8 cellular contexts compared by ENCODE assay signal in genomic region chr18:21111351-21112139, GRCh38. TPM values are rescaled to one million over a fixed set of nuclear protein-coding genes. Genes with fewer than 3 reads are reported as not detected.
A peak's percentile ranks its signal among the peaks of the same experiment; 100 is the strongest.
DNase-seq lines count a peak whose midpoint lies in the region; ATAC-seq, FAIRE-seq and TF ChIP-seq lines count a peak whose summit lies in the region.

Gene ROCK1, minus strand, starts transcription at chr18:21111813. Its CDS starts 903 bp downstream, at chr18:21110910.

- peak within 1 kb of the TSS; percentile 91 for H2AK5ac ChIP-seq in IMR-90 (ENCODE audit: low read depth, low read length)

- H3K4me3 ChIP-seq in IMR-90 (ENCODE audit: insufficient read depth, low read depth, low read length) (peak within 1 kb of the TSS; percentile 91), OCI-LY7 (ENCODE audit: low read depth, low read length, poor library complexity, severe bottlenecking) (peak within 1 kb of the TSS; percentile 90), endothelial cell of umbilical vein (replicated peaks in 1 of 3; ENCODE audit: insufficient read depth in 1 of 3, low read depth in 1 of 3, low read length in 3 of 3) (peak within 1 kb of the TSS; percentile 73 to 100 (median 99))

- peak within 1 kb of the TSS; percentile 83 for H3K18ac ChIP-seq in IMR-90 (ENCODE audit: low read depth, low read length)

- peak within 1 kb of the TSS; percentile 84 for H2AK9ac ChIP-seq in IMR-90 (replicated peaks; ENCODE audit: low read depth, low read length, poor library complexity)

- H3K36me3 ChIP-seq in IMR-90 (ENCODE audit: control insufficient read depth, insufficient read depth, low read length) = no peaks in the 10 kb centered on the region
- H3K36me3 ChIP-seq in OCI-LY7 (ENCODE audit: insufficient read depth, low read length) = peaks cover 5% of the 10 kb centered on the region; the same call in 1 of the 2 replicates
- no peaks in the 10 kb centered on the region for H3K36me3 ChIP-seq in endothelial cell of umbilical vein (ENCODE audit: control insufficient read depth in 2 of 2, extremely low read depth in 1 of 2, insufficient read depth in 2 of 2, low read length in 2 of 2)

- H3K4ac ChIP-seq in IMR-90 (ENCODE audit: low read depth, low read length) = peak within 1 kb of the TSS; percentile 96

- in situ Hi-C loops in IMR-90 (cut with MboI; ENCODE audit: low sequenced_read_pairs) = loop anchor here (5.0 kb wide), 1 partner anchor 59 kb away; no protein-coding TSS in a partner anchor

- peak within 1 kb of the TSS; percentile 92 for H3K56ac ChIP-seq in IMR-90 (ENCODE audit: extremely low read depth, insufficient read depth, low read length)

- intact Hi-C loops in IMR-90 (cut with micrococcal nuclease) (loop anchor here (1.0 to 5.0 kb wide), 6 partner anchors 44 to 139 kb away; no protein-coding TSS in a partner anchor), OCI-LY7 (cut with micrococcal nuclease; ENCODE audit: unreplicated experiment) (loop anchor here (10.0 kb wide), 2 partner anchors 137 to 493 kb away; partner anchors contain the start of gene ESCO1), endothelial cell of umbilical vein (cut with micrococcal nuclease) (loop anchor here (2.0 kb wide), 3 partner anchors 63 to 489 kb away; partner anchors contain the start of gene ESCO1)

- FAIRE-seq in endothelial cell of umbilical vein (lab: Jason Lieb, UNC) = peak; percentile 78

- BruUV-seq in IMR-90 (replicated peaks; lab: Mats Ljungman, UMichigan) (no TSS peak), OCI-LY7 (replicated peaks; lab: Mats Ljungman, UMichigan) (no TSS peak), endothelial cell of umbilical vein (replicated peaks; lab: Mats Ljungman, UMichigan) (TSS peak; percentile 35)

- peak within 1 kb of the TSS; percentile 79 to 97 for H4K8ac ChIP-seq in IMR-90 (ENCODE audit: low read depth in 2 of 2, low read length in 2 of 2)

- H3K79me2 ChIP-seq in OCI-LY7 (ENCODE audit: insufficient read depth, low read depth, low read length) = peaks cover 49% of the 10 kb centered on the region
- H3K79me2 ChIP-seq in endothelial cell of umbilical vein (ENCODE audit: control insufficient read depth, insufficient read depth, low read length) = peaks cover 49% of the 10 kb centered on the region

- dilution Hi-C loops in IMR-90 (cut with HindIII; ENCODE audit: low sequenced_read_pairs, unreplicated experiment) (no loop called here), endothelial cell of umbilical vein (cut with MboI; ENCODE audit: extremely low pct_ligation_motif_present, low sequenced_read_pairs) (no loop called here)

- H3K23ac ChIP-seq in IMR-90 (ENCODE audit: low read depth, low read length) = peak within 1 kb of the TSS; percentile 77

- peak within 1 kb of the TSS; percentile 67 for H2BK120ac ChIP-seq in IMR-90 (ENCODE audit: low read depth, low read length)

- H2AFZ ChIP-seq in IMR-90 (replicated peaks; ENCODE audit: low read length, poor library complexity) (peak within 1 kb of the TSS; percentile 91), OCI-LY7 (ENCODE audit: low read length) (peak within 1 kb of the TSS; percentile 93), endothelial cell of umbilical vein (ENCODE audit: low read depth, low read length) (peak within 1 kb of the TSS; percentile 100)

- peak within 1 kb of the TSS; percentile 47 for H4K5ac ChIP-seq in IMR-90 (ENCODE audit: low read depth, low read length)

- H3K9me3 ChIP-seq in IMR-90 (ENCODE audit: control insufficient read depth, insufficient read depth, low read length) (no peaks in the 10 kb centered on the region), OCI-LY7 (ENCODE audit: low read length) (no peaks in the 10 kb centered on the region), endothelial cell of umbilical vein (replicated peaks; ENCODE audit: control insufficient read depth, insufficient read depth, low read length) (no peaks in the 10 kb centered on the region)

- POLR2A ChIA-PET in IMR-90 (lab: Charles Lee; ENCODE audit: unreplicated experiment) (interaction anchor here (0.6 to 1.0 kb wide), 4 partner anchors 18 to 118 kb away, joined by 3 to 7 read pairs (median 4); no protein-coding TSS in a partner anchor), OCI-LY7 (lab: Charles Lee) (interaction anchor here (0.6 to 1.8 kb wide), 6 partner anchors 11 to 144 kb away, joined by 3 to 7 read pairs (median 5); no protein-coding TSS in a partner anchor), endothelial cell of umbilical vein (lab: Charles Lee) (no interaction called here)

- H3K4me2 ChIP-seq in IMR-90 (ENCODE audit: low read depth, low read length) (peak within 1 kb of the TSS; percentile 93), OCI-LY7 (ENCODE audit: low read length) (peak within 1 kb of the TSS; percentile 99), endothelial cell of umbilical vein (ENCODE audit: insufficient read depth, low read length) (peak within 1 kb of the TSS; percentile 100)

- WGBS in IMR-90 (ENCODE audit: extremely low coverage in 2 of 2, insufficient read length in 1 of 2), 2 experiments = 1% methylated on average over 26 of the region's 80 CpGs; no CpG with 5 or more reads in 1 of the 2 experiments

- DNase-seq in DMS114 treated with DMSO at 0.1 percent for 48 hours (lab: John Stamatoyannopoulos, UW; ENCODE audit: unreplicated experiment) = peak; percentile 88
- DNase-seq in IMR-90 = peak; percentile 96
- peak; percentile 95 for DNase-seq in OCI-LY7 (ENCODE audit: low spot score)
- peak; percentile 99 for DNase-seq in activated T-cell treated with anti-CD3 and anti-CD28 coated beads for 1 hour (ENCODE audit: low read depth)
- peak; percentile 96 for DNase-seq in endothelial cell of umbilical vein (ENCODE audit: low read depth, low spot score)
- DNase-seq in midbrain (lab: John Stamatoyannopoulos, UW) = peak; percentile 95
- peak; percentile 98 to 99 for DNase-seq in stimulated activated CD8-positive, alpha-beta memory T cell treated with anti-CD3 and anti-CD28 coated beads, Interleukin-15, amount 100 ng/mL, for 48 hours (ENCODE audit: low read depth in 2 of 2)

- ATAC-seq in GM21529 (IDR thresholded peaks at IDR 0.05; ENCODE audit: unreplicated experiment) = peak; percentile 91
- peak; percentile 92 for ATAC-seq in IMR-90 (ENCODE audit: low read depth)

- peaks cover 0 to 16% of the 10 kb centered on the region in 2 experiments; a peak in 3 of 4 replicates for H3K79me1 ChIP-seq in IMR-90 (ENCODE audit: low read depth in 1 of 2, low read length in 2 of 2)

- no peaks in the 10 kb centered on the region for H3K27me3 ChIP-seq in IMR-90 (ENCODE audit: control insufficient read depth, insufficient read depth, low read length)
- H3K27me3 ChIP-seq in endothelial cell of umbilical vein (ENCODE audit: control insufficient read depth in 2 of 2, insufficient read depth in 2 of 2, low read length in 2 of 2) = peaks cover 0 to 3% of the 10 kb centered on the region in 2 experiments

- H3K9me1 ChIP-seq in IMR-90 (ENCODE audit: insufficient read depth, low read length) = peaks cover 4% of the 10 kb centered on the region; the same call in 1 of the 2 replicates
- H3K9me1 ChIP-seq in endothelial cell of umbilical vein (replicated peaks; ENCODE audit: control insufficient read depth, extremely low read depth, insufficient read depth, low read length) = no peaks in the 10 kb centered on the region

- H3K4me1 ChIP-seq in IMR-90 (ENCODE audit: control insufficient read depth, insufficient read depth, low read length) (peaks cover 7% of the 10 kb centered on the region), OCI-LY7 (ENCODE audit: insufficient read depth, low read length, poor library complexity, severe bottlenecking) (peaks cover 30% of the 10 kb centered on the region), endothelial cell of umbilical vein (ENCODE audit: control insufficient read depth, extremely low read depth, insufficient read depth, low read length) (peaks cover 23% of the 10 kb centered on the region)

- peak within 1 kb of the TSS; percentile 33; the same call in 1 of the 2 replicates for H2BK20ac ChIP-seq in IMR-90 (ENCODE audit: low read depth, low read length)

- H3K9me2 ChIP-seq in OCI-LY7 (ENCODE audit: insufficient read depth, low read length) = no peaks in the 10 kb centered on the region

- H3K9ac ChIP-seq in IMR-90 (ENCODE audit: low read depth, low read length) (peak within 1 kb of the TSS; percentile 97), endothelial cell of umbilical vein (replicated peaks; ENCODE audit: extremely low read depth, insufficient read depth, low read length) (peak within 1 kb of the TSS; percentile 72)

- CTCF ChIA-PET in IMR-90 (lab: Yijun Ruan, JAX) (interaction anchor here (0.5 to 1.7 kb wide), 2 partner anchors 17 to 68 kb away, joined by 3 to 5 read pairs; no protein-coding TSS in a partner anchor), OCI-LY7 (lab: Charles Lee; ENCODE audit: unreplicated experiment) (no interaction called here), endothelial cell of umbilical vein (lab: Charles Lee) (interaction anchor here (0.6 to 1.4 kb wide), 7 partner anchors 11 to 140 kb away, joined by 3 to 13 read pairs (median 3); no protein-coding TSS in a partner anchor)

- TF ChIP-seq POLR2A in IMR-90 (IDR thresholded peaks at IDR 0.05; ENCODE audit: low read depth, low read length) = peak; percentile 79
- TF ChIP-seq POLR2A in endothelial cell of umbilical vein (IDR thresholded peaks at IDR 0.05; ENCODE audit: low read depth, low read length) = peak; percentile 59

- TF ChIP-seq CTCF in IMR-90 (conservative IDR thresholded peaks at IDR 0.05; ENCODE audit: low read depth, low read length) (no peak), OCI-LY7 (conservative IDR thresholded peaks at IDR 0.05; ENCODE audit: low read length) (no peak), endothelial cell of umbilical vein (IDR thresholded peaks at IDR 0.05; ENCODE audit: extremely low read depth in 1 of 2, insufficient read depth in 1 of 2, low read depth in 1 of 2, low read length in 2 of 2) (no peak)

- H3K14ac ChIP-seq in IMR-90 (replicated peaks; ENCODE audit: low read depth, low read length) = peak within 1 kb of the TSS; percentile 91

- peak within 1 kb of the TSS; percentile 92 for H2BK5ac ChIP-seq in IMR-90 (ENCODE audit: low read depth, low read length, poor library complexity, severe bottlenecking)

- no peak; the same call in 1 of the 2 replicates for TF ChIP-seq RAD21 in IMR-90 (IDR thresholded peaks at IDR 0.05; ENCODE audit: low read length)

- H4K91ac ChIP-seq in IMR-90 (ENCODE audit: insufficient read depth, low read depth, low read length) = peak within 1 kb of the TSS; percentile 96

- H3K27ac ChIP-seq in IMR-90 (ENCODE audit: insufficient read depth, low read length) (peak within 1 kb of the TSS; percentile 99), OCI-LY7 (ENCODE audit: low read depth, low read length, poor library complexity, severe bottlenecking) (peak within 1 kb of the TSS; percentile 89), endothelial cell of umbilical vein (ENCODE audit: insufficient read depth, low read depth, low read length) (peak within 1 kb of the TSS; percentile 61)

- H2BK15ac ChIP-seq in IMR-90 (ENCODE audit: low read depth, low read length) = peak within 1 kb of the TSS; percentile 83; the same call in 2 of the 3 replicates

- H4K20me1 ChIP-seq in IMR-90 (ENCODE audit: insufficient read depth, low read length) = peaks cover 45% of the 10 kb centered on the region
- peaks cover 41% of the 10 kb centered on the region for H4K20me1 ChIP-seq in OCI-LY7 (ENCODE audit: insufficient read depth, low read length)
- peaks cover 19% of the 10 kb centered on the region for H4K20me1 ChIP-seq in endothelial cell of umbilical vein (replicated peaks; ENCODE audit: control insufficient read depth, extremely low read depth, insufficient read depth, low read length)

RNA-seq across cellular contexts. Expression of gene ROCK1, which starts in this region (rescaled TPM):
- total RNA-seq in IMR-90 (2012; rRNA removed) (17.0 and 33.6 TPM in 2 replicates), OCI-LY7 (2022) (69.6 and 75.6 TPM in 2 replicates), endothelial cell of umbilical vein (53.0 and 53.7 TPM in 2 replicates)
- polyA plus RNA-seq in IMR-90 (2012; rRNA removed) (8.6 and 9.9 TPM in 2 replicates), endothelial cell of umbilical vein (5.3 and 5.9 TPM in 2 replicates)
- polyA plus RNA-seq in IMR-90 (2012; cell fraction: cytosol; rRNA removed) = 1.6 and 1.8 TPM in 2 replicates
- 4.7 and 21.9 TPM in 2 replicates for polyA plus RNA-seq in IMR-90 (2012; cell fraction: nucleus; rRNA removed; ENCODE audit: low replicate concordance)
- total RNA-seq in OCI-LY7 (2014; rRNA removed; shearing (Covaris generic)) = 43.2 and 48.5 TPM in 2 replicates
- polyA plus RNA-seq in endothelial cell of umbilical vein (2011; cell fraction: cytosol; rRNA removed) = 6.9 and 7.3 TPM in 2 replicates
- 41.0 and 62.7 TPM in 2 replicates for polyA plus RNA-seq in endothelial cell of umbilical vein (2011; cell fraction: nucleus; rRNA removed)
- 25.3 and 39.2 TPM in 2 replicates for polyA plus RNA-seq in endothelial cell of umbilical vein (2012)
- 21.4 and 47.3 TPM in 2 replicates for polyA minus RNA-seq in endothelial cell of umbilical vein
- polyA minus RNA-seq in endothelial cell of umbilical vein (2011; cell fraction: cytosol; rRNA and poly(A)+ RNA removed) = 16.0 TPM
- polyA minus RNA-seq in endothelial cell of umbilical vein (2011; cell fraction: nucleus; rRNA and poly(A)+ RNA removed) = 96.4 and 142 TPM in 2 replicates

Comparison
In these comparisons a context has a peak if more than half of its experiments do, and no peak if none do; other contexts are left out.
1. Peak in every context shown above with its lines: DNase-seq, ATAC-seq, H3K4me3 ChIP-seq and H3K27ac ChIP-seq.